8 cellular contexts compared by ENCODE assay signal in the genomic region with DNA sequence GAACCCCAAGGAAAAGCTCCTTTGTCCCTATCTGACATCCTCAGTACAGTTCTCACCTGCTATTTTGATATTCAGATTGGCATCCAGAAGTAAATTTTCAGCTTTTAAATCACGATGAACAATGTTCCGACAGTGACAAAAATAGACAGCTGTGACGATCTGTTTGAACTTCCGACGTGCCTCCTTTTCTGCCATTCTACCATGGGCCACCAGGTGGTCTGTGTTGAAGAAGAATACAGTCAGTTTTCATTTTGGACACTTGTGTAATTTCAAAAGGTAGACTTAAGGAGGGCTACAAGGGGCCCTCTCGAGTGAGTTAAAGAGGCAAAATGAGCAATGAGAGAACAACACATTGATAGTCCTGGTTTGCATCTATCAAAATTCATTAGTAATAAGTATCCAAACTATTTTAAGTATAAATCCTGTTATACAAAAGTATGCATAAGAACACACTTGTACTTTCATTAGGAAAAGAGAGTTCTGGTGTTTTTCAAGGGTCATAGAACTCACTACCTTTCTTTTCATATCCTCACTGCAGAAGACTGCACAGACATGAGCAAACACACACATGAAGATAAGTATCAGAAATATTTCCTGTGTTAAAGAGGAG.
DNase-seq lines count a peak whose midpoint lies in the region; ATAC-seq and TF ChIP-seq lines count a peak whose summit lies in the region.

No MANE protein-coding gene starts in this region.

- H3K4me2 ChIP-seq in GM23248 (ENCODE audit: unreplicated experiment), result no peak overlapping the region

- peaks cover 20% of the 10 kb centered on the region for H3K36me3 Mint-ChIP-seq in T-cell

- CTCF ChIA-PET in T-cell (lab: Charles Lee), result interaction anchor here (0.6 to 1.4 kb wide), 15 partner anchors 14 to 303 kb away, joined by 3 to 7 read pairs (median 5); no protein-coding TSS in a partner anchor

- no peaks in the 10 kb centered on the region for H3K9me3 Mint-ChIP-seq in T-cell

- POLR2A ChIA-PET in T-cell (lab: Charles Lee), result interaction anchor here (0.6 to 1.4 kb wide), 7 partner anchors 19 to 179 kb away, joined by 3 to 8 read pairs (median 3); a partner anchor contains a TSS

- peak; percentile 18 for DNase-seq in GM23248
- peak in 33 of 34 experiments; percentile 20 to 70 (median 51) for DNase-seq in T-cell
- DNase-seq in choroid plexus epithelial cell (ENCODE audit: low read depth), result peak; percentile 11
- peak; percentile 54 for DNase-seq in stimulated activated CD4-positive, alpha-beta T cell treated with anti-CD3 and anti-CD28 coated beads, Interleukin-4, amount 100 ng/mL, for 24 hours
- DNase-seq in glomerular visceral epithelial cell (ENCODE audit: extremely low spot score), result no peak

- H3K27ac Mint-ChIP-seq in T-cell, result peak overlapping the region; percentile 97

- H3K27me3 ChIP-seq in GM23248 (replicated peaks; ENCODE audit: insufficient read depth), result no peaks in the 10 kb centered on the region

- H3K4me1 Mint-ChIP-seq in T-cell, result peaks cover 80 to 91% (median 86%) of the 10 kb centered on the region in 3 donors

- H3K36me3 ChIP-seq in GM23248 (ENCODE audit: low read depth), result no peaks in the 10 kb centered on the region

- peak overlapping the region; percentile 39 to 66 (median 45) for H3K4me3 Mint-ChIP-seq in T-cell

- no peaks in the 10 kb centered on the region for H3F3A ChIP-seq in GM23248 (ENCODE audit: insufficient read depth)

- H3K79me2 ChIP-seq in GM23248 (ENCODE audit: insufficient read depth), result no peaks in the 10 kb centered on the region

- peak; percentile 55 for TF ChIP-seq CTCF in choroid plexus epithelial cell (conservative IDR thresholded peaks at IDR 0.05; ENCODE audit: low read depth, low read length)

- no peaks in the 10 kb centered on the region for H3K9me2 ChIP-seq in GM23248 (ENCODE audit: insufficient read depth)

- H3K4me1 ChIP-seq in GM23248 (ENCODE audit: insufficient read depth), result peaks cover 16% of the 10 kb centered on the region

- no peaks in the 10 kb centered on the region for H3K27me3 Mint-ChIP-seq in T-cell

- no peak overlapping the region for H3K4me3 ChIP-seq in GM23248
- no peak overlapping the region for H3K4me3 ChIP-seq in choroid plexus epithelial cell (ENCODE audit: low read depth, low read length)

- H3K27ac ChIP-seq in GM23248, result no peak overlapping the region

- H4K20me1 ChIP-seq in GM23248 (ENCODE audit: insufficient read depth), result no peaks in the 10 kb centered on the region

- no peak overlapping the region for H3K9ac ChIP-seq in GM23248

- in situ Hi-C loops in GM23248 (cut with MboI), result no loop called here

- WGBS in GM23248 (ENCODE audit: low coverage in 1 of 2, low lambda C conversion rate in 2 of 2, missing lambda C conversion rate in 2 of 2), 2 experiments, result 87 to 90% methylated on average over 6 of the region's 6 CpGs

- H2AFZ ChIP-seq in GM23248, result no peak overlapping the region

- ATAC-seq in T-cell (replicated peaks in 1 of 4), result peak in 3 of 4 experiments; percentile 20 to 38 (median 31)
- ATAC-seq in GM19463 (IDR thresholded peaks at IDR 0.05; ENCODE audit: unreplicated experiment), result no peak
- ATAC-seq in HG02623 (IDR thresholded peaks at IDR 0.05; ENCODE audit: unreplicated experiment), result no peak
- no peak for ATAC-seq in GM21515 (IDR thresholded peaks at IDR 0.05; ENCODE audit: unreplicated experiment)

- H3K9me3 ChIP-seq in GM23248 (ENCODE audit: low read depth), result no peaks in the 10 kb centered on the region

Comparison
In these comparisons a context has a peak if more than half of its experiments do, and no peak if none do; other contexts are left out.
1. ATAC-seq: peak in T-cell (3 of 4); none in GM19463 (single experiment), HG02623 (single experiment) and GM21515 (single experiment).